Comparison of ENCODE assay signal across 8 cellular contexts in genomic region chr14:60561845-60562746, GRCh38. TPM values are rescaled to one million over a fixed set of nuclear protein-coding genes. Genes with fewer than 3 reads are reported as not detected.
DNase-seq lines count a peak whose midpoint lies in the region; ATAC-seq, FAIRE-seq and TF ChIP-seq lines count a peak whose summit lies in the region.

No MANE protein-coding gene starts in this region.

- peak; percentile 75 for TF ChIP-seq CTCF in GM12865 (IDR thresholded peaks at IDR 0.05; ENCODE audit: insufficient read depth, low read depth, low read length, missing control alignments)
- TF ChIP-seq CTCF in foreskin fibroblast (IDR thresholded peaks at IDR 0.05; ENCODE audit: low read depth, low read length), result peak; percentile 72
- TF ChIP-seq CTCF in pancreas (IDR thresholded peaks at IDR 0.05), result peak in 2 of 4 donors; percentile 9 to 20

- no peaks in the 10 kb centered on the region for H3K9me3 ChIP-seq in pancreas

- no peaks in the 10 kb centered on the region for H3K36me3 ChIP-seq in ACC112 (ENCODE audit: insufficient read depth, low read length)
- no peaks in the 10 kb centered on the region for H3K36me3 ChIP-seq in pancreas

- H3K27ac ChIP-seq in ACC112 (ENCODE audit: low read depth, low read length) (no peak overlapping the region), pancreas (no peak overlapping the region)

- H3K4me3 ChIP-seq in ACC112 (ENCODE audit: low read depth, low read length) (0 out of 2 replicates have a peak overlapping the region, but pooled peaks have one; percentile 11), GM12865 (ENCODE audit: low read depth, low read length) (no peak overlapping the region), foreskin fibroblast (ENCODE audit: low read depth in 1 of 2, low read length in 2 of 2) (no peak overlapping the region), pancreas (no peak overlapping the region)

- no peaks in the 10 kb centered on the region for H3K79me2 ChIP-seq in ACC112 (ENCODE audit: control insufficient read depth, insufficient read depth, low read length, unreplicated experiment)

- intact Hi-C loops in pancreas (cut with DNase I), result no loop called here

- H3K27me3 ChIP-seq in ACC112 (ENCODE audit: insufficient read depth, low read length), result no peaks in the 10 kb centered on the region
- H3K27me3 ChIP-seq in pancreas, result no peaks in the 10 kb centered on the region

- WGBS in pancreas, 2 donors, result 19 to 23% methylated on average over 7 of the region's 7 CpGs

- ATAC-seq in HG02798 (IDR thresholded peaks at IDR 0.05; ENCODE audit: poor library complexity, unreplicated experiment) (peak; percentile 75), pancreas (peak; percentile 58 to 92 (median 89))

- peak overlapping the region; percentile 46 for H2AFZ ChIP-seq in ACC112 (ENCODE audit: low read length, unreplicated experiment)

- FAIRE-seq in pancreas (lab: Jason Lieb, UNC), result no peak

- peaks cover 35% of the 10 kb centered on the region for H3K4me1 ChIP-seq in ACC112 (ENCODE audit: control insufficient read depth, insufficient read depth, low read length, unreplicated experiment)
- no peaks in the 10 kb centered on the region for H3K4me1 ChIP-seq in pancreas

- DNase-seq in GM12865 (ENCODE audit: low read depth) (peak; percentile 81), NCI-H187 (lab: John Stamatoyannopoulos, UW) (peak; percentile 47 to 77), UCSD-AML1 (lab: John Stamatoyannopoulos, UW; ENCODE audit: unreplicated experiment) (peak; percentile 32), foreskin fibroblast (peak; percentile 70 to 86), pancreas (peak in 3 of 6 donors; percentile 4 to 32 (median 29))
- DNase-seq in effector CD4-positive, alpha-beta T cell, result no peak

RNA-seq across cellular contexts. Expression of gene SIX6, which starts 53.1 kb away (rescaled TPM):
- not detected for total RNA-seq in pancreas
- polyA plus RNA-seq in pancreas, result not detected
